Comparison of ENCODE assay signal across 11 cellular contexts in genomic region chr7:105885386-105886111, GRCh38. TPM values are rescaled to one million over a fixed set of nuclear protein-coding genes. Genes with fewer than 3 reads are reported as not detected.
DNase-seq lines count a peak whose midpoint lies in the region; ATAC-seq and TF ChIP-seq lines count a peak whose summit lies in the region.
"Had no signal": no experiment of that assay in that cellular context is flagged by ENCODE, and none has a peak within 500 bp of the region (broad histone marks: within the 10 kb centered on the region; RNA-seq: fewer than 3 reads in every experiment).

No MANE protein-coding gene starts in this region.

- intact Hi-C loops in activated CD4-positive, alpha-beta T cell treated with anti-CD3 and anti-CD28 coated beads, Interleukin-2, amount 10 ng/mL, durations not matched to agents 24 days and 14 days (cut with micrococcal nuclease) = no loop called here

- no peak for TF ChIP-seq EP300 in Ishikawa (IDR thresholded peaks at IDR 0.05; ENCODE audit: borderline replicate concordance)

- peaks cover 20% of the 10 kb centered on the region for H3K27me3 Mint-ChIP-seq in activated CD4-positive, alpha-beta T cell treated with anti-CD3 and anti-CD28 coated beads, Interleukin-2, amount 10 ng/mL, durations not matched to agents 24 days and 14 days
- H3K27me3 Mint-ChIP-seq: activated CD4-positive, alpha-beta memory T cell treated with anti-CD3 and anti-CD28 coated beads for 36 hours had no signal

- H3K4me3 Mint-ChIP-seq in activated CD4-positive, alpha-beta T cell treated with anti-CD3 and anti-CD28 coated beads, Interleukin-2, amount 10 ng/mL, durations not matched to agents 24 days and 14 days = no peak overlapping the region
- H3K4me3 Mint-ChIP-seq: activated CD4-positive, alpha-beta memory T cell treated with anti-CD3 and anti-CD28 coated beads for 36 hours had no signal

- DNase-seq in activated CD4-positive, alpha-beta T cell treated with anti-CD3 and anti-CD28 coated beads for 4 hours = peak; percentile 9 to 13
- no peak for DNase-seq in activated CD4-positive, alpha-beta T cell treated with anti-CD3 and anti-CD28 coated beads, Interleukin-2, amount 10 ng/mL, durations not matched to agents 24 days and 14 days
- peak; percentile 33 for DNase-seq in SW480 (ENCODE audit: low spot score)
- DNase-seq in left lobe of liver (ENCODE audit: low spot score) = peak; percentile 39
- DNase-seq in putamen (ENCODE audit: low spot score) = no peak
- DNase-seq in RPMI8226 = no peak
- DNase-seq: activated CD4-positive, alpha-beta memory T cell treated with anti-CD3 and anti-CD28 coated beads for 36 hours; erythroblast; NCI-H187 treated with DMSO at 0.1 percent for 48 hours had no signal

- no peak for TF ChIP-seq RAD21 in Ishikawa (IDR thresholded peaks at IDR 0.05; ENCODE audit: low read depth)

- peak; percentile 24 for ATAC-seq in left lobe of liver
- ATAC-seq in HG03159 (IDR thresholded peaks at IDR 0.05; ENCODE audit: unreplicated experiment) = no peak

- H3K4me1 Mint-ChIP-seq in activated CD4-positive, alpha-beta T cell treated with anti-CD3 and anti-CD28 coated beads, Interleukin-2, amount 10 ng/mL, durations not matched to agents 24 days and 14 days = peaks cover 9% of the 10 kb centered on the region

- no peak overlapping the region for H3K27ac Mint-ChIP-seq in activated CD4-positive, alpha-beta T cell treated with anti-CD3 and anti-CD28 coated beads, Interleukin-2, amount 10 ng/mL, durations not matched to agents 24 days and 14 days
- H3K27ac Mint-ChIP-seq: activated CD4-positive, alpha-beta memory T cell treated with anti-CD3 and anti-CD28 coated beads for 36 hours had no signal

- H3K9me3 Mint-ChIP-seq in activated CD4-positive, alpha-beta T cell treated with anti-CD3 and anti-CD28 coated beads, Interleukin-2, amount 10 ng/mL, durations not matched to agents 24 days and 14 days = peaks cover 4% of the 10 kb centered on the region
- H3K9me3 Mint-ChIP-seq: activated CD4-positive, alpha-beta memory T cell treated with anti-CD3 and anti-CD28 coated beads for 36 hours had no signal

- H3K36me3 Mint-ChIP-seq in activated CD4-positive, alpha-beta T cell treated with anti-CD3 and anti-CD28 coated beads, Interleukin-2, amount 10 ng/mL, durations not matched to agents 24 days and 14 days (ENCODE audit: low read depth) = peaks cover 1% of the 10 kb centered on the region
- H3K36me3 Mint-ChIP-seq: activated CD4-positive, alpha-beta memory T cell treated with anti-CD3 and anti-CD28 coated beads for 36 hours had no signal

TF ChIP-seq in Ishikawa, 13 proteins besides CTCF, POLR2A, EP300 and RAD21:
- no peak for TF ChIP-seq MAX (IDR thresholded peaks at IDR 0.05)
- no peak for TF ChIP-seq CREB1 (IDR thresholded peaks at IDR 0.05; ENCODE audit: low read depth)
- no peak for TF ChIP-seq FOXM1 (IDR thresholded peaks at IDR 0.05; ENCODE audit: borderline replicate concordance, low read depth)
- no peak for TF ChIP-seq USF1 (IDR thresholded peaks at IDR 0.05)
- TF ChIP-seq NFIC (IDR thresholded peaks at IDR 0.05) = peak; percentile 38; the same call in 1 of the 2 replicates
- no peak for TF ChIP-seq TEAD4 (IDR thresholded peaks at IDR 0.05)

RNA-seq across cellular contexts. Expression of gene ATXN7L1, which starts 9.2 kb away (rescaled TPM):
- total RNA-seq in activated CD4-positive, alpha-beta T cell treated with anti-CD3 and anti-CD28 coated beads, Interleukin-2, amount 10 ng/mL, durations not matched to agents 24 days and 14 days = 8.5 and 9.8 TPM in 2 replicates
- total RNA-seq in left lobe of liver = 15.5 TPM

Comparison
In these comparisons a context has a peak if more than half of its experiments do, and no peak if none do; other contexts are left out.
1. DNase-seq: peak in activated CD4-positive, alpha-beta T cell treated with anti-CD3 and anti-CD28 coated beads for 4 hours (2 of 2), SW480 (single experiment) and left lobe of liver (single experiment); none in activated CD4-positive, alpha-beta T cell treated with anti-CD3 and anti-CD28 coated beads, Interleukin-2, amount 10 ng/mL, durations not matched to agents 24 days and 14 days (single experiment), putamen (single experiment) and RPMI8226 (single experiment).